8 cellular contexts compared by ENCODE assay signal in the genomic region with DNA sequence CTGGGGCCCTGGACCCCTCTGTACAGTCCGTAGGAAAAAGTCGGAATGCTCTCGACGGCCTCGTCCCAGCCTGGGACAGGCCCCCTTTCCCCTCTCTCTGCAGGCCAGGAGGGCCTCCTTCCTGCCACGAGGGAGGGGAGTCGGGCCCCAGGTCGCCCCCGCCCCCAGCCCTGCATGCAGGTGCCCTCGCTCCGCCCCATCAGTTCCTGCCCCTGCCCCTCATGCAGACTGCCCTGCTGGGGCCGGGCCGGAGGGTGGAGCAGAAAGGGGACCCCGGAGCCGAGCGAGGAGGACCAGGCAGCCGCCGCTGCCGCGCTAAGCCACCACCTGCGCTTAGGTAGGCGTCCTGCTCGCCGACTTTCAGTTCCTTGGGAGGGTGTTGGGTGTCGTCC. TPM values are rescaled to one million over a fixed set of nuclear protein-coding genes. Genes with fewer than 3 reads are reported as not detected.
A peak's percentile ranks its signal among the peaks of the same experiment; 100 is the strongest.
DNase-seq lines count a peak whose midpoint lies in the region; ATAC-seq and TF ChIP-seq lines count a peak whose summit lies in the region.
"Had no signal": no experiment of that assay in that cellular context is flagged by ENCODE, and none has a peak within 500 bp of the region (broad histone marks: within the 10 kb centered on the region; RNA-seq: fewer than 3 reads in every experiment).

No MANE protein-coding gene starts in this region.

- WGBS in right cardiac atrium, result 59% methylated on average over 25 of the region's 25 CpGs

- no peaks in the 10 kb centered on the region for H3K79me2 ChIP-seq in GM23338 (replicated peaks; ENCODE audit: insufficient read depth)

- H3K9me3 Mint-ChIP-seq in GM23338, result no peaks in the 10 kb centered on the region
- peaks cover 0 to 4% of the 10 kb centered on the region in 2 donors for H3K9me3 Mint-ChIP-seq in stimulated activated naive B cell treated with anti-CD40 and anti-IgM and Interleukin-4, amounts not matched to agents 10 μg/mL and 1 μg/mL and 100 μg/mL, for 72 hours

- H3F3A ChIP-seq in GM23338 (replicated peaks; ENCODE audit: low read depth), result peaks cover 48% of the 10 kb centered on the region

- H3K4me1 ChIP-seq in GM23338 (ENCODE audit: insufficient read depth) (peaks cover 48% of the 10 kb centered on the region), NT2/D1 (ENCODE audit: insufficient read depth, insufficient read length) (peaks cover 29% of the 10 kb centered on the region), right cardiac atrium (ENCODE audit: control insufficient read depth, insufficient read depth, low read length) (no peaks in the 10 kb centered on the region)

- no peaks in the 10 kb centered on the region for H3K36me3 ChIP-seq in GM23338 (ENCODE audit: insufficient read depth)
- no peaks in the 10 kb centered on the region for H3K36me3 ChIP-seq in NT2/D1 (ENCODE audit: insufficient read depth, insufficient read length, low read length)

- peaks cover 71% of the 10 kb centered on the region for H3K27me3 Mint-ChIP-seq in GM23338 (ENCODE audit: insufficient read depth, low read depth, poor library complexity)
- H3K27me3 Mint-ChIP-seq in stimulated activated naive B cell treated with anti-CD40 and anti-IgM and Interleukin-4, amounts not matched to agents 10 μg/mL and 1 μg/mL and 100 μg/mL, for 72 hours, result no peaks in the 10 kb centered on the region

- H3K9ac ChIP-seq in NT2/D1 (ENCODE audit: insufficient read length, low read depth), result peak overlapping the region; percentile 64

- peak; percentile 85 for DNase-seq in GM23338 (ENCODE audit: low spot score)
- no peak for DNase-seq in NT2/D1 (ENCODE audit: low read depth, low spot score)
- peak; percentile 32 to 78 (median 72) for DNase-seq in right cardiac atrium
- DNase-seq in stimulated activated naive B cell treated with anti-CD40 and anti-IgM and Interleukin-4, amounts not matched to agents 10 μg/mL and 1 μg/mL and 100 μg/mL, for 72 hours, result peak; percentile 45
- no peak for DNase-seq in NCI-H1105 treated with DMSO at 0.1 percent for 48 hours (lab: John Stamatoyannopoulos, UW)
- no peak for DNase-seq in NCI-H774 (lab: John Stamatoyannopoulos, UW)

- H3K4me2 ChIP-seq in GM23338, result peak overlapping the region; percentile 87

- H3K27me3 ChIP-seq in GM23338 (ENCODE audit: insufficient read depth) (peaks cover 77% of the 10 kb centered on the region), NT2/D1 (ENCODE audit: insufficient read depth, insufficient read length) (peaks cover 42% of the 10 kb centered on the region), right cardiac atrium (ENCODE audit: control insufficient read depth, insufficient read depth) (no peaks in the 10 kb centered on the region)

- H3K27ac Mint-ChIP-seq in GM23338, result no peak overlapping the region
- H3K27ac Mint-ChIP-seq in stimulated activated naive B cell treated with anti-CD40 and anti-IgM and Interleukin-4, amounts not matched to agents 10 μg/mL and 1 μg/mL and 100 μg/mL, for 72 hours, result peak overlapping the region; percentile 25

- H3K9me3 ChIP-seq in NT2/D1 (ENCODE audit: insufficient read depth, low read length) (no peaks in the 10 kb centered on the region), right cardiac atrium (ENCODE audit: control insufficient read depth, low read length) (no peaks in the 10 kb centered on the region)

- peak overlapping the region; percentile 86 for H2AFZ ChIP-seq in GM23338

- no peak for TF ChIP-seq CTCF in GM23338 (conservative IDR thresholded peaks at IDR 0.05; ENCODE audit: low read depth in 2 of 2)

- ATAC-seq in GM23338, result peak; percentile 28
- ATAC-seq in right cardiac atrium, result no peak
- peak; percentile 17 to 19 for ATAC-seq in stimulated activated naive B cell treated with anti-CD40 and anti-IgM and Interleukin-4, amounts not matched to agents 10 μg/mL and 1 μg/mL and 100 μg/mL, for 72 hours (replicated peaks)
- ATAC-seq in GM21381 (IDR thresholded peaks at IDR 0.05; ENCODE audit: unreplicated experiment), result no peak

- H3K4me3 Mint-ChIP-seq in GM23338, result peak overlapping the region; percentile 70; the same call in 2 of the 3 replicates
- peak overlapping the region; percentile 80 to 87 for H3K4me3 Mint-ChIP-seq in stimulated activated naive B cell treated with anti-CD40 and anti-IgM and Interleukin-4, amounts not matched to agents 10 μg/mL and 1 μg/mL and 100 μg/mL, for 72 hours

- peaks cover 9% of the 10 kb centered on the region; the same call in 1 of the 2 replicates for H4K20me1 ChIP-seq in GM23338 (replicated peaks; ENCODE audit: insufficient read depth)

- H3K9me2 ChIP-seq in GM23338 (ENCODE audit: insufficient read depth), result no peaks in the 10 kb centered on the region

- no peak overlapping the region for H3K27ac ChIP-seq in GM23338 (ENCODE audit: low read depth)
- H3K27ac ChIP-seq in right cardiac atrium (ENCODE audit: low read length), result peak overlapping the region; percentile 46

- no peaks in the 10 kb centered on the region for H3K36me3 Mint-ChIP-seq in GM23338 (ENCODE audit: low read depth)
- H3K36me3 Mint-ChIP-seq in stimulated activated naive B cell treated with anti-CD40 and anti-IgM and Interleukin-4, amounts not matched to agents 10 μg/mL and 1 μg/mL and 100 μg/mL, for 72 hours, result peaks cover 11 to 16% of the 10 kb centered on the region in 2 donors

- H3K4me3 ChIP-seq in GM23338, result peak overlapping the region; percentile 59
- peak overlapping the region; percentile 24 for H3K4me3 ChIP-seq in NT2/D1 (ENCODE audit: insufficient read length, low read depth)
- no peak overlapping the region for H3K4me3 ChIP-seq in right cardiac atrium (ENCODE audit: low read length)

- intact Hi-C loops in right cardiac atrium (cut with DNase I), result loop anchor here in 2 of 4 donors (5.0 to 10.0 kb wide), 2 partner anchors 33 to 111 kb away; no protein-coding TSS in a partner anchor

- H3K4me1 Mint-ChIP-seq in GM23338, result peaks cover 35% of the 10 kb centered on the region
- H3K4me1 Mint-ChIP-seq in stimulated activated naive B cell treated with anti-CD40 and anti-IgM and Interleukin-4, amounts not matched to agents 10 μg/mL and 1 μg/mL and 100 μg/mL, for 72 hours, result peaks cover 43 to 60% of the 10 kb centered on the region in 2 donors

TF ChIP-seq in GM23338, 12 proteins besides CTCF, POLR2A, EP300 and RAD21:
- no peak for TF ChIP-seq EZH2 (IDR thresholded peaks at IDR 0.05; ENCODE audit: low read depth, unreplicated experiment)
- TF ChIP-seq ZNF331 (CRISPR knock-in tag; IDR thresholded peaks at IDR 0.05; ENCODE audit: low read depth), result no peak
- no peak for TF ChIP-seq NANOG (IDR thresholded peaks at IDR 0.05; ENCODE audit: borderline replicate concordance)
- TF ChIP-seq, protein P1, sequence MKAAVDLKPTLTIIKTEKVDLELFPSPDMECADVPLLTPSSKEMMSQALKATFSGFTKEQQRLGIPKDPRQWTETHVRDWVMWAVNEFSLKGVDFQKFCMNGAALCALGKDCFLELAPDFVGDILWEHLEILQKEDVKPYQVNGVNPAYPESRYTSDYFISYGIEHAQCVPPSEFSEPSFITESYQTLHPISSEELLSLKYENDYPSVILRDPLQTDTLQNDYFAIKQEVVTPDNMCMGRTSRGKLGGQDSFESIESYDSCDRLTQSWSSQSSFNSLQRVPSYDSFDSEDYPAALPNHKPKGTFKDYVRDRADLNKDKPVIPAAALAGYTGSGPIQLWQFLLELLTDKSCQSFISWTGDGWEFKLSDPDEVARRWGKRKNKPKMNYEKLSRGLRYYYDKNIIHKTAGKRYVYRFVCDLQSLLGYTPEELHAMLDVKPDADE (IDR thresholded peaks at IDR 0.05), result peak; percentile 25; the same call in 1 of the 2 replicates
- no peak for TF ChIP-seq EZH2phosphoT487 (IDR thresholded peaks at IDR 0.05; ENCODE audit: unreplicated experiment)
- TF ChIP-seq, protein P2, sequence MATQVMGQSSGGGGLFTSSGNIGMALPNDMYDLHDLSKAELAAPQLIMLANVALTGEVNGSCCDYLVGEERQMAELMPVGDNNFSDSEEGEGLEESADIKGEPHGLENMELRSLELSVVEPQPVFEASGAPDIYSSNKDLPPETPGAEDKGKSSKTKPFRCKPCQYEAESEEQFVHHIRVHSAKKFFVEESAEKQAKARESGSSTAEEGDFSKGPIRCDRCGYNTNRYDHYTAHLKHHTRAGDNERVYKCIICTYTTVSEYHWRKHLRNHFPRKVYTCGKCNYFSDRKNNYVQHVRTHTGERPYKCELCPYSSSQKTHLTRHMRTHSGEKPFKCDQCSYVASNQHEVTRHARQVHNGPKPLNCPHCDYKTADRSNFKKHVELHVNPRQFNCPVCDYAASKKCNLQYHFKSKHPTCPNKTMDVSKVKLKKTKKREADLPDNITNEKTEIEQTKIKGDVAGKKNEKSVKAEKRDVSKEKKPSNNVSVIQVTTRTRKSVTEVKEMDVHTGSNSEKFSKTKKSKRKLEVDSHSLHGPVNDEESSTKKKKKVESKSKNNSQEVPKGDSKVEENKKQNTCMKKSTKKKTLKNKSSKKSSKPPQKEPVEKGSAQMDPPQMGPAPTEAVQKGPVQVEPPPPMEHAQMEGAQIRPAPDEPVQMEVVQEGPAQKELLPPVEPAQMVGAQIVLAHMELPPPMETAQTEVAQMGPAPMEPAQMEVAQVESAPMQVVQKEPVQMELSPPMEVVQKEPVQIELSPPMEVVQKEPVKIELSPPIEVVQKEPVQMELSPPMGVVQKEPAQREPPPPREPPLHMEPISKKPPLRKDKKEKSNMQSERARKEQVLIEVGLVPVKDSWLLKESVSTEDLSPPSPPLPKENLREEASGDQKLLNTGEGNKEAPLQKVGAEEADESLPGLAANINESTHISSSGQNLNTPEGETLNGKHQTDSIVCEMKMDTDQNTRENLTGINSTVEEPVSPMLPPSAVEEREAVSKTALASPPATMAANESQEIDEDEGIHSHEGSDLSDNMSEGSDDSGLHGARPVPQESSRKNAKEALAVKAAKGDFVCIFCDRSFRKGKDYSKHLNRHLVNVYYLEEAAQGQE (IDR thresholded peaks at IDR 0.05; ENCODE audit: unreplicated experiment), result no peak

RNA-seq across cellular contexts. Expression of a gene that starts 7.3 kb away (rescaled TPM):
- 0.47 and 2.2 TPM in 2 replicates for total RNA-seq in GM23338 (2014; rRNA removed; shearing (Covaris generic))
- polyA plus RNA-seq in GM23338 (2016; fragmentation: Nextera tagmentation; extraction: Ambion mirVana) (0.77 and 1.2 TPM in 2 replicates), right cardiac atrium (8.0 TPM)
- total RNA-seq in right cardiac atrium, result 10 to 100 TPM in 2 of 4 donors, 1 to 10 TPM in 2; 8.0 to 11.9 (median 10.1) TPM
- polyA plus RNA-seq: neural cell had no signal

RNA-seq across cellular contexts. Expression of a gene that starts 21.2 kb away (rescaled TPM):
- 76.4 and 88.6 TPM in 2 replicates for total RNA-seq in GM23338 (2014; rRNA removed; shearing (Covaris generic))
- 90.1 and 92.6 TPM in 2 replicates for polyA plus RNA-seq in GM23338 (2016; fragmentation: Nextera tagmentation; extraction: Ambion mirVana)
- total RNA-seq in right cardiac atrium, result 10 to 100 TPM; 14.8 to 22.2 (median 17.5) TPM
- 19.9 TPM for polyA plus RNA-seq in right cardiac atrium

RNA-seq across cellular contexts. Expression of a gene that starts 22.7 kb away (rescaled TPM):
- 203 and 260 TPM in 2 replicates for total RNA-seq in GM23338 (2014; rRNA removed; shearing (Covaris generic))
- 12.4 and 16.1 TPM in 2 replicates for polyA plus RNA-seq in GM23338 (2016; fragmentation: Nextera tagmentation; extraction: Ambion mirVana)
- 10 to 100 TPM; 27.6 to 44.2 (median 40.2) TPM for total RNA-seq in right cardiac atrium
- 40.2 TPM for polyA plus RNA-seq in right cardiac atrium

RNA-seq across cellular contexts. Expression of a gene that starts 54.8 kb away (rescaled TPM):
- 55.9 and 58.3 TPM in 2 replicates for total RNA-seq in GM23338 (2014; rRNA removed; shearing (Covaris generic))
- polyA plus RNA-seq in GM23338 (2016; fragmentation: Nextera tagmentation; extraction: Ambion mirVana) (42.8 and 44.0 TPM in 2 replicates), right cardiac atrium (47.7 TPM)
- 10 to 100 TPM; 30.8 to 39.8 (median 37.2) TPM for total RNA-seq in right cardiac atrium

RNA-seq across cellular contexts. Expression of a gene that starts 54.8 kb away (rescaled TPM):
- 99.1 and 124 TPM in 2 replicates for total RNA-seq in GM23338 (2014; rRNA removed; shearing (Covaris generic))
- polyA plus RNA-seq in GM23338 (2016; fragmentation: Nextera tagmentation; extraction: Ambion mirVana) (191 and 200 TPM in 2 replicates), right cardiac atrium (62.9 TPM)
- total RNA-seq in right cardiac atrium, result 10 to 100 TPM; 22.2 to 53.5 (median 29.2) TPM

Comparison
In these comparisons a context has a peak if more than half of its experiments do, and no peak if none do; other contexts are left out.
1. ATAC-seq: peak in GM23338 (single experiment) and stimulated activated naive B cell treated with anti-CD40 and anti-IgM and Interleukin-4, amounts not matched to agents 10 μg/mL and 1 μg/mL and 100 μg/mL, for 72 hours (2 of 2); none in right cardiac atrium (0 of 2) and GM21381 (single experiment).
2. DNase-seq: peak in GM23338 (single experiment), right cardiac atrium (3 of 3) and stimulated activated naive B cell treated with anti-CD40 and anti-IgM and Interleukin-4, amounts not matched to agents 10 μg/mL and 1 μg/mL and 100 μg/mL, for 72 hours (single experiment); none in NT2/D1 (single experiment), NCI-H1105 treated with DMSO at 0.1 percent for 48 hours (single experiment) and NCI-H774 (single experiment).